ENCODE assay signal across 8 cellular contexts in genomic region chr16:89322381-89323119, GRCh38.
DNase-seq lines count a peak whose midpoint lies in the region; ATAC-seq and TF ChIP-seq lines count a peak whose summit lies in the region.

No MANE protein-coding gene starts in this region.

- TF ChIP-seq CTCF in PC-3 (conservative IDR thresholded peaks at IDR 0.05; ENCODE audit: low read depth, low read length) (no peak), endodermal cell (conservative IDR thresholded peaks at IDR 0.05) (no peak), natural killer cell (IDR thresholded peaks at IDR 0.05) (no peak)

- H3K27ac Mint-ChIP-seq in activated naive CD4-positive, alpha-beta T cell treated with anti-CD3 and anti-CD28 coated beads, Interleukin-2, amount 50 U/mL, for 24 hours = peak overlapping the region; percentile 91
- H3K27ac Mint-ChIP-seq in endodermal cell = peak overlapping the region; percentile 93
- H3K27ac Mint-ChIP-seq in natural killer cell = peak overlapping the region; percentile 72 to 76

- no peaks in the 10 kb centered on the region for H3K9me3 ChIP-seq in PC-3 (ENCODE audit: low read length)
- H3K9me3 ChIP-seq in endodermal cell (ENCODE audit: control insufficient read depth, low read length) = no peaks in the 10 kb centered on the region
- no peaks in the 10 kb centered on the region for H3K9me3 ChIP-seq in Karpas-422 (ENCODE audit: low read length)

- H3K9me2 ChIP-seq in PC-3 (replicated peaks; ENCODE audit: low read length) (no peaks in the 10 kb centered on the region), Karpas-422 (replicated peaks; ENCODE audit: insufficient read depth, low read length) (no peaks in the 10 kb centered on the region)

- no TSS peak for BruUV-seq in PC-3 (replicated peaks; lab: Mats Ljungman, UMichigan)

- no peaks in the 10 kb centered on the region for H3K27me3 Mint-ChIP-seq in activated naive CD4-positive, alpha-beta T cell treated with anti-CD3 and anti-CD28 coated beads, Interleukin-2, amount 50 U/mL, for 24 hours
- H3K27me3 Mint-ChIP-seq in endodermal cell (ENCODE audit: insufficient read depth) (no peaks in the 10 kb centered on the region), natural killer cell (ENCODE audit: low read depth in 2 of 2) (no peaks in the 10 kb centered on the region)

- POLR2A ChIA-PET in PC-3 (lab: Charles Lee; ENCODE audit: unreplicated experiment) = no interaction called here

- H4K20me1 ChIP-seq in PC-3 (ENCODE audit: low read length) (no peaks in the 10 kb centered on the region), Karpas-422 (ENCODE audit: insufficient read depth, low read depth, low read length) (peaks cover 36% of the 10 kb centered on the region; the same call in 1 of the 2 replicates)

- H2AFZ ChIP-seq in PC-3 (ENCODE audit: low read length) (no peak overlapping the region), Karpas-422 (ENCODE audit: low read length) (no peak overlapping the region)

- no peak for DNase-seq in activated naive CD4-positive, alpha-beta T cell treated with anti-CD3 and anti-CD28 coated beads, Interleukin-2, amount 50 U/mL, for 16 hours
- DNase-seq in PC-3 = peak; percentile 68
- peak; percentile 88 for DNase-seq in endodermal cell
- no peak for DNase-seq in natural killer cell
- DNase-seq in hippocampal formation (lab: John Stamatoyannopoulos, UW) = no peak
- no peak for DNase-seq in Karpas-422
- no peak for DNase-seq in NCI-H146 treated with DMSO at 0.1 percent for 48 hours (lab: John Stamatoyannopoulos, UW; ENCODE audit: unreplicated experiment)

- H3F3A ChIP-seq in PC-3 (ENCODE audit: low read length, unreplicated experiment) = peaks cover 7% of the 10 kb centered on the region

- no peaks in the 10 kb centered on the region for H3K9me3 Mint-ChIP-seq in activated naive CD4-positive, alpha-beta T cell treated with anti-CD3 and anti-CD28 coated beads, Interleukin-2, amount 50 U/mL, for 24 hours
- H3K9me3 Mint-ChIP-seq in endodermal cell = no peaks in the 10 kb centered on the region
- no peaks in the 10 kb centered on the region for H3K9me3 Mint-ChIP-seq in natural killer cell

- 0 out of 2 replicates have a peak overlapping the region, but pooled peaks have one; percentile 18 for H3K4me2 ChIP-seq in PC-3 (ENCODE audit: low read length)
- H3K4me2 ChIP-seq in Karpas-422 (ENCODE audit: low read depth, low read length, poor library complexity, severe bottlenecking) = no peak overlapping the region

- H3K36me3 Mint-ChIP-seq in activated naive CD4-positive, alpha-beta T cell treated with anti-CD3 and anti-CD28 coated beads, Interleukin-2, amount 50 U/mL, for 24 hours = no peaks in the 10 kb centered on the region
- H3K36me3 Mint-ChIP-seq in endodermal cell (ENCODE audit: low read depth) (peaks cover 4% of the 10 kb centered on the region), natural killer cell (no peaks in the 10 kb centered on the region)

- peaks cover 94% of the 10 kb centered on the region for H3K79me2 ChIP-seq in PC-3 (ENCODE audit: low read length)
- H3K79me2 ChIP-seq in Karpas-422 (ENCODE audit: low read length) = peaks cover 90% of the 10 kb centered on the region

- intact Hi-C loops in PC-3 (cut with micrococcal nuclease) = loop anchor here (2.0 kb wide), 1 partner anchor 42 kb away; no protein-coding TSS in a partner anchor
- intact Hi-C loops in natural killer cell (cut with micrococcal nuclease) = no loop called here

- H3K27me3 ChIP-seq in PC-3 (ENCODE audit: low read length) = no peaks in the 10 kb centered on the region
- no peaks in the 10 kb centered on the region for H3K27me3 ChIP-seq in endodermal cell (ENCODE audit: control insufficient read depth, insufficient read depth, low read length, poor library complexity, severe bottlenecking)
- H3K27me3 ChIP-seq in Karpas-422 (ENCODE audit: low read length) = no peaks in the 10 kb centered on the region

- H3K4me3 ChIP-seq in PC-3 (ENCODE audit: low read length) (no peak overlapping the region), endodermal cell (ENCODE audit: low read length) (no peak overlapping the region), Karpas-422 (ENCODE audit: low read length) (no peak overlapping the region)

- H3K4me1 ChIP-seq in PC-3 (ENCODE audit: insufficient read depth, low read length) (peaks cover 85% of the 10 kb centered on the region), endodermal cell (ENCODE audit: control insufficient read depth, insufficient read depth, low read length) (peaks cover 22% of the 10 kb centered on the region), Karpas-422 (ENCODE audit: low read length) (peaks cover 43% of the 10 kb centered on the region)

- peak overlapping the region; percentile 40 for H3K4me3 Mint-ChIP-seq in activated naive CD4-positive, alpha-beta T cell treated with anti-CD3 and anti-CD28 coated beads, Interleukin-2, amount 50 U/mL, for 24 hours
- H3K4me3 Mint-ChIP-seq in endodermal cell = no peak overlapping the region
- peak overlapping the region; percentile 49 for H3K4me3 Mint-ChIP-seq in natural killer cell

- H3K36me3 ChIP-seq in PC-3 (ENCODE audit: low read depth, low read length) = peaks cover 7% of the 10 kb centered on the region; the same call in 1 of the 2 replicates
- peaks cover 2% of the 10 kb centered on the region for H3K36me3 ChIP-seq in endodermal cell (ENCODE audit: control insufficient read depth, insufficient read depth, low read length)
- H3K36me3 ChIP-seq in Karpas-422 (ENCODE audit: insufficient read depth, low read length) = no peaks in the 10 kb centered on the region

- peak overlapping the region; percentile 100 for H3K27ac ChIP-seq in PC-3 (ENCODE audit: low read length)
- H3K27ac ChIP-seq in endodermal cell (ENCODE audit: low read depth, low read length) = peak overlapping the region; percentile 48
- no peak overlapping the region for H3K27ac ChIP-seq in Karpas-422 (ENCODE audit: low read length)

- ATAC-seq in PC-3 (peak; percentile 7), natural killer cell (no peak)

- peaks cover 92% of the 10 kb centered on the region for H3K4me1 Mint-ChIP-seq in activated naive CD4-positive, alpha-beta T cell treated with anti-CD3 and anti-CD28 coated beads, Interleukin-2, amount 50 U/mL, for 24 hours
- H3K4me1 Mint-ChIP-seq in endodermal cell (peaks cover 61% of the 10 kb centered on the region), natural killer cell (peaks cover 81 to 83% of the 10 kb centered on the region in 2 donors)

- H3K9ac ChIP-seq in PC-3 (ENCODE audit: low read length) = peak overlapping the region; percentile 91
- H3K9ac ChIP-seq in endodermal cell (ENCODE audit: extremely low read depth, low read length, poor library complexity, severe bottlenecking) = peak overlapping the region; percentile 4
- H3K9ac ChIP-seq in Karpas-422 (ENCODE audit: low read length) = no peak overlapping the region

- CTCF ChIA-PET in PC-3 (lab: Charles Lee) = interaction anchor here (0.5 to 0.7 kb wide), 2 partner anchors 26 to 377 kb away, joined by 3 to 16 read pairs; no protein-coding TSS in a partner anchor

- 69 to 82% methylated on average over 11 to 17 of the region's 17 CpGs for WGBS in endodermal cell (ENCODE audit: insufficient coverage in 1 of 2, insufficient read length in 1 of 2), 2 experiments

Comparison
In these comparisons a context has a peak if more than half of its experiments do, and no peak if none do; other contexts are left out.
1. DNase-seq: peak in PC-3 (single experiment) and endodermal cell (single experiment); none in activated naive CD4-positive, alpha-beta T cell treated with anti-CD3 and anti-CD28 coated beads, Interleukin-2, amount 50 U/mL, for 16 hours (single experiment), natural killer cell (single experiment), hippocampal formation (0 of 2), Karpas-422 (single experiment) and NCI-H146 treated with DMSO at 0.1 percent for 48 hours (single experiment).
2. Peak in every context shown above with its lines, with median percentiles within 50 percentile points of each other: H3K27ac Mint-ChIP-seq.